ENCODE assay signal across 19 cellular contexts in the genomic region with DNA sequence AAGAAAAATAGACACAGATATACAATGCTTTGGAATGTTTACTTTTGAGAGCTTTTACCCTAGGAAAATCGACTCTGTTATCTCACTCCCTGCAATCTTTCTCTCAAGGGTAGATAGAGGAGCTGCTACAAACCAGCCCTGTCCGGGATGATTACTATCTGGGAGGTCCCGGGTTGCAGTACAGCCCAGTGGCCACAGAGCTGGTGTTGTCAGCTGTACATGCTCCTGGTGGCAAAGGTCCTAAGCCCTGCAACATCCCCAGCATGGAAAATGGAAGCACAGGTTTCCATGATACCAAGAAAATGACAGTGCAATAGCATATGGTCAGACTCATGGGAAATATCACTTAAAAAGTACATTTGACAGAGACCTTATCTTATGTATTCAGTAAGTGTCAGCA.
A peak's percentile ranks its signal among the peaks of the same experiment; 100 is the strongest.
DNase-seq lines count a peak whose midpoint lies in the region; ATAC-seq and TF ChIP-seq lines count a peak whose summit lies in the region.
"Had no signal": no experiment of that assay in that cellular context is flagged by ENCODE, and none has a peak within 500 bp of the region (broad histone marks: within the 10 kb centered on the region; RNA-seq: fewer than 3 reads in every experiment).

No MANE protein-coding gene starts in this region.

- intact Hi-C loops in PC-3 (cut with micrococcal nuclease): no loop called here

- POLR2A ChIA-PET in HEK293T (lab: Yijun Ruan, JAX): no interaction called here
- POLR2A ChIA-PET in PC-3 (lab: Charles Lee; ENCODE audit: unreplicated experiment): no interaction called here

- H3K4me2 ChIP-seq in PC-3 (ENCODE audit: low read length): no peak overlapping the region
- H3K4me2 ChIP-seq: BLaER1, smooth muscle cell had no signal

- H3K4me3 Mint-ChIP-seq in progenitor cell of endocrine pancreas (ENCODE audit: low read depth): peak overlapping the region; percentile 1
- H3K4me3 Mint-ChIP-seq in activated T-cell treated with anti-CD3 and anti-CD28 coated beads, Interleukin-2, amount 50 U/mL, for 4 hours: no peak overlapping the region
- H3K4me3 Mint-ChIP-seq: activated CD4-positive, alpha-beta memory T cell treated with anti-CD3 and anti-CD28 coated beads for 36 hours; activated naive CD8-positive, alpha-beta T cell treated with anti-CD3 and anti-CD28 coated beads for 36 hours; stimulated activated naive B cell treated with anti-CD40 and anti-IgM and Interleukin-4, amounts not matched to agents 10 μg/mL and 1 μg/mL and 100 μg/mL, for 72 hours had no signal

- H3K4me3 ChIP-seq in PC-3 (ENCODE audit: low read length): no peak overlapping the region
- H3K4me3 ChIP-seq: BLaER1, smooth muscle cell had no signal

- H3K4me1 ChIP-seq in PC-3 (ENCODE audit: insufficient read depth, low read length): no peaks in the 10 kb centered on the region
- H3K4me1 ChIP-seq: BLaER1 had no signal

- peaks cover 34% of the 10 kb centered on the region for H3K4me1 Mint-ChIP-seq in progenitor cell of endocrine pancreas (ENCODE audit: low read depth)
- no peaks in the 10 kb centered on the region for H3K4me1 Mint-ChIP-seq in activated T-cell treated with anti-CD3 and anti-CD28 coated beads, Interleukin-2, amount 50 U/mL, for 4 hours (ENCODE audit: low read depth)
- H3K4me1 Mint-ChIP-seq: activated naive CD8-positive, alpha-beta T cell treated with anti-CD3 and anti-CD28 coated beads for 36 hours; stimulated activated naive B cell treated with anti-CD40 and anti-IgM and Interleukin-4, amounts not matched to agents 10 μg/mL and 1 μg/mL and 100 μg/mL, for 72 hours had no signal

- no peak overlapping the region for H3K9ac ChIP-seq in PC-3 (ENCODE audit: low read length)
- H3K9ac ChIP-seq: BLaER1 had no signal

- peaks cover 10% of the 10 kb centered on the region for H3K27me3 Mint-ChIP-seq in progenitor cell of endocrine pancreas
- no peaks in the 10 kb centered on the region for H3K27me3 Mint-ChIP-seq in activated T-cell treated with anti-CD3 and anti-CD28 coated beads, Interleukin-2, amount 50 U/mL, for 4 hours (ENCODE audit: low read depth)
- H3K27me3 Mint-ChIP-seq: activated CD4-positive, alpha-beta memory T cell treated with anti-CD3 and anti-CD28 coated beads for 36 hours; activated naive CD8-positive, alpha-beta T cell treated with anti-CD3 and anti-CD28 coated beads for 36 hours; stimulated activated naive B cell treated with anti-CD40 and anti-IgM and Interleukin-4, amounts not matched to agents 10 μg/mL and 1 μg/mL and 100 μg/mL, for 72 hours had no signal

- ATAC-seq in PC-3 (peak; percentile 76), HG03280 (IDR thresholded peaks at IDR 0.05; ENCODE audit: unreplicated experiment) (no peak)
- no peak for ATAC-seq in activated T-cell treated with anti-CD3 and anti-CD28 coated beads, Interleukin-2, amount 50 U/mL, for 4 hours
- ATAC-seq: left ventricle myocardium superior had no signal

- H3K9me2 ChIP-seq in PC-3 (replicated peaks; ENCODE audit: low read length): no peaks in the 10 kb centered on the region

- H3K36me3 Mint-ChIP-seq in progenitor cell of endocrine pancreas (ENCODE audit: insufficient read depth): no peaks in the 10 kb centered on the region
- no peaks in the 10 kb centered on the region for H3K36me3 Mint-ChIP-seq in activated T-cell treated with anti-CD3 and anti-CD28 coated beads, Interleukin-2, amount 50 U/mL, for 4 hours (ENCODE audit: insufficient read depth)
- H3K36me3 Mint-ChIP-seq: activated CD4-positive, alpha-beta memory T cell treated with anti-CD3 and anti-CD28 coated beads for 36 hours; activated naive CD8-positive, alpha-beta T cell treated with anti-CD3 and anti-CD28 coated beads for 36 hours; stimulated activated naive B cell treated with anti-CD40 and anti-IgM and Interleukin-4, amounts not matched to agents 10 μg/mL and 1 μg/mL and 100 μg/mL, for 72 hours had no signal

- no peaks in the 10 kb centered on the region; the same call in 1 of the 2 replicates for H3K9me3 ChIP-seq in PC-3 (ENCODE audit: low read length)
- H3K9me3 ChIP-seq: BLaER1 had no signal

- peak overlapping the region; percentile 34 for H3K27ac Mint-ChIP-seq in progenitor cell of endocrine pancreas
- H3K27ac Mint-ChIP-seq: activated CD4-positive, alpha-beta memory T cell treated with anti-CD3 and anti-CD28 coated beads for 36 hours; activated naive CD8-positive, alpha-beta T cell treated with anti-CD3 and anti-CD28 coated beads for 36 hours; stimulated activated naive B cell treated with anti-CD40 and anti-IgM and Interleukin-4, amounts not matched to agents 10 μg/mL and 1 μg/mL and 100 μg/mL, for 72 hours had no signal

- no peaks in the 10 kb centered on the region for H4K20me1 ChIP-seq in PC-3 (ENCODE audit: low read length)
- H4K20me1 ChIP-seq: BLaER1 had no signal

- no TSS peak for BruUV-seq in PC-3 (replicated peaks; lab: Mats Ljungman, UMichigan)

- no peak overlapping the region for H2AFZ ChIP-seq in PC-3 (ENCODE audit: low read length)

- CTCF ChIA-PET in HEK293T (lab: Yijun Ruan, JAX): no interaction called here
- CTCF ChIA-PET in PC-3 (lab: Charles Lee): no interaction called here

- no peaks in the 10 kb centered on the region for H3F3A ChIP-seq in PC-3 (ENCODE audit: low read length, unreplicated experiment)

- TF ChIP-seq CTCF in PC-3 (conservative IDR thresholded peaks at IDR 0.05; ENCODE audit: low read depth, low read length) (no peak), progenitor cell of endocrine pancreas (IDR thresholded peaks at IDR 0.05; ENCODE audit: unreplicated experiment) (peak; percentile 49)

- peak; percentile 16 for DNase-seq in HEK293T (ENCODE audit: extremely low spot score)
- DNase-seq in PC-3: peak; percentile 11
- peak; percentile 12 for DNase-seq in iPS DF 19.7 (ENCODE audit: low read depth, low spot score)
- DNase-seq in progenitor cell of endocrine pancreas (ENCODE audit: low spot score, unreplicated experiment): no peak
- DNase-seq in activated T-cell treated with anti-CD3 and anti-CD28 coated beads, Interleukin-2, amount 50 U/mL, for 4 hours: no peak
- DNase-seq in SHP77 treated with DMSO at 0.1 percent for 48 hours (lab: John Stamatoyannopoulos, UW): no peak
- no peak for DNase-seq in NCI-H345 treated with DMSO at 0.1 percent for 48 hours (lab: John Stamatoyannopoulos, UW; ENCODE audit: unreplicated experiment)
- DNase-seq: activated CD4-positive, alpha-beta memory T cell treated with anti-CD3 and anti-CD28 coated beads for 36 hours; activated naive CD8-positive, alpha-beta T cell treated with anti-CD3 and anti-CD28 coated beads for 36 hours; activated T-cell treated with anti-CD3 and anti-CD28 coated beads, Interleukin-2, amount 50 U/mL, for 48 hours; effector CD4-positive, alpha-beta T cell; left ventricle myocardium superior; NCI-H1105; NCI-H226; posterior cingulate gyrus; stimulated activated naive B cell treated with anti-CD40 and anti-IgM and Interleukin-4, amounts not matched to agents 10 μg/mL and 1 μg/mL and 100 μg/mL, for 72 hours had no signal

- no peak overlapping the region for H3K27ac ChIP-seq in PC-3 (ENCODE audit: low read length)
- H3K27ac ChIP-seq: BLaER1 had no signal

- H3K9me3 Mint-ChIP-seq in progenitor cell of endocrine pancreas (ENCODE audit: low read depth): peaks cover 4% of the 10 kb centered on the region
- peaks cover 8% of the 10 kb centered on the region for H3K9me3 Mint-ChIP-seq in activated T-cell treated with anti-CD3 and anti-CD28 coated beads, Interleukin-2, amount 50 U/mL, for 4 hours
- H3K9me3 Mint-ChIP-seq: stimulated activated naive B cell treated with anti-CD40 and anti-IgM and Interleukin-4, amounts not matched to agents 10 μg/mL and 1 μg/mL and 100 μg/mL, for 72 hours had no signal

- H3K27me3 ChIP-seq in PC-3 (ENCODE audit: low read length): no peaks in the 10 kb centered on the region
- H3K27me3 ChIP-seq: BLaER1 had no signal

- H3K36me3 ChIP-seq in PC-3 (ENCODE audit: low read depth, low read length): no peaks in the 10 kb centered on the region
- H3K36me3 ChIP-seq: BLaER1 had no signal

- no peaks in the 10 kb centered on the region for H3K79me2 ChIP-seq in PC-3 (ENCODE audit: low read length)

TF ChIP-seq in HEK293T, 16 proteins besides CTCF, POLR2A, EP300 and RAD21:
- no peak for TF ChIP-seq ARNT (IDR thresholded peaks at IDR 0.05)
- TF ChIP-seq FOXM1 (IDR thresholded peaks at IDR 0.05; ENCODE audit: borderline replicate concordance): no peak
- TF ChIP-seq NFRKB (IDR thresholded peaks at IDR 0.05): no peak
- no peak for TF ChIP-seq TARDBP (IDR thresholded peaks at IDR 0.05)
- TF ChIP-seq SUZ12 (IDR thresholded peaks at IDR 0.05): no peak
- no peak for TF ChIP-seq CTBP1 (IDR thresholded peaks at IDR 0.05; ENCODE audit: borderline replicate concordance)
- TF ChIP-seq LEF1 (IDR thresholded peaks at IDR 0.05; ENCODE audit: borderline replicate concordance): no peak
- TF ChIP-seq SP1 (IDR thresholded peaks at IDR 0.05): no peak
- TF ChIP-seq ZNF384 (IDR thresholded peaks at IDR 0.05): no peak
- no peak for TF ChIP-seq L3MBTL2 (conservative IDR thresholded peaks at IDR 0.05)
- TF ChIP-seq FOXA1 (IDR thresholded peaks at IDR 0.05): no peak
- no peak for TF ChIP-seq BHLHE40 (IDR thresholded peaks at IDR 0.05; ENCODE audit: borderline replicate concordance)
- no peak for TF ChIP-seq HDGF (IDR thresholded peaks at IDR 0.05; ENCODE audit: borderline replicate concordance)
- TF ChIP-seq, protein P1, sequence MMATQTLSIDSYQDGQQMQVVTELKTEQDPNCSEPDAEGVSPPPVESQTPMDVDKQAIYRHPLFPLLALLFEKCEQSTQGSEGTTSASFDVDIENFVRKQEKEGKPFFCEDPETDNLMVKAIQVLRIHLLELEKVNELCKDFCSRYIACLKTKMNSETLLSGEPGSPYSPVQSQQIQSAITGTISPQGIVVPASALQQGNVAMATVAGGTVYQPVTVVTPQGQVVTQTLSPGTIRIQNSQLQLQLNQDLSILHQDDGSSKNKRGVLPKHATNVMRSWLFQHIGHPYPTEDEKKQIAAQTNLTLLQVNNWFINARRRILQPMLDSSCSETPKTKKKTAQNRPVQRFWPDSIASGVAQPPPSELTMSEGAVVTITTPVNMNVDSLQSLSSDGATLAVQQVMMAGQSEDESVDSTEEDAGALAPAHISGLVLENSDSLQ (IDR thresholded peaks at IDR 0.05): no peak
- TF ChIP-seq ELF4 (IDR thresholded peaks at IDR 0.05): no peak
- no peak for TF ChIP-seq FOXK2 (IDR thresholded peaks at IDR 0.05)

Comparison
In these comparisons a context has a peak if more than half of its experiments do, and no peak if none do; other contexts are left out.
1. DNase-seq: peak in HEK293T (single experiment), PC-3 (single experiment) and iPS DF 19.7 (single experiment); none in progenitor cell of endocrine pancreas (single experiment), activated T-cell treated with anti-CD3 and anti-CD28 coated beads, Interleukin-2, amount 50 U/mL, for 4 hours (single experiment), SHP77 treated with DMSO at 0.1 percent for 48 hours (single experiment) and NCI-H345 treated with DMSO at 0.1 percent for 48 hours (single experiment).